In genomic region chr2:236955675-236956618, GRCh38 we compare ENCODE assay signal across 17 cellular contexts.
DNase-seq lines count a peak whose midpoint lies in the region; ATAC-seq and TF ChIP-seq lines count a peak whose summit lies in the region.
"Had no signal": no experiment of that assay in that cellular context is flagged by ENCODE, and none has a peak within 500 bp of the region (broad histone marks: within the 10 kb centered on the region; RNA-seq: fewer than 3 reads in every experiment).

No MANE protein-coding gene starts in this region.

- DNase-seq in AG10803 (ENCODE audit: low read depth) (peak; percentile 10), mesenteric fat pad (ENCODE audit: low spot score) (peak; percentile 4), medulla oblongata (ENCODE audit: extremely low spot score) (no peak), EL (no peak), iPS-NIHi11 (ENCODE audit: low spot score) (no peak)
- peak; percentile 94 for DNase-seq in Jurkat, Clone E6-1 (ENCODE audit: low read depth, low spot score)
- peak; percentile 34 for DNase-seq in activated CD4-positive, alpha-beta memory T cell treated with anti-CD3 and anti-CD28 coated beads, Interleukin-2, amount 10 ng/mL, durations not matched to agents 7 days and 5 days
- DNase-seq: activated T-cell treated with anti-CD3 and anti-CD28 coated beads for 4 hours, AML-193, DND-41, NCI-H1417 treated with DMSO at 0.1 percent for 48 hours, NCI-H774, ovary, SHP77 treated with DMSO at 0.1 percent for 48 hours had no signal

- POLR2A ChIA-PET in activated CD4-positive, alpha-beta memory T cell treated with anti-CD3 and anti-CD28 coated beads, Interleukin-2, amount 10 ng/mL, durations not matched to agents 7 days and 5 days (lab: Charles Lee), result interaction anchor here (0.8 to 1.0 kb wide), 2 partner anchors 13 to 14 kb away, joined by 3 to 4 read pairs; no protein-coding TSS in a partner anchor

- H3K4me1 Mint-ChIP-seq in activated CD4-positive, alpha-beta memory T cell treated with anti-CD3 and anti-CD28 coated beads, Interleukin-2, amount 10 ng/mL, durations not matched to agents 7 days and 5 days, result peaks cover 15% of the 10 kb centered on the region

- no peak overlapping the region for H3K4me3 ChIP-seq in AG10803 (ENCODE audit: low read length)
- H3K4me3 ChIP-seq in Jurkat, Clone E6-1 (ENCODE audit: low read length), result peak overlapping the region; percentile 3; the same call in 1 of the 2 replicates
- H3K4me3 ChIP-seq: lung, ovary had no signal

- peaks cover 6% of the 10 kb centered on the region for H3K27me3 Mint-ChIP-seq in activated CD4-positive, alpha-beta memory T cell treated with anti-CD3 and anti-CD28 coated beads, Interleukin-2, amount 10 ng/mL, durations not matched to agents 7 days and 5 days

- no peak for TF ChIP-seq CTCF in AG10803 (conservative IDR thresholded peaks at IDR 0.05; ENCODE audit: low read length)

- H3K9me3 Mint-ChIP-seq in activated CD4-positive, alpha-beta memory T cell treated with anti-CD3 and anti-CD28 coated beads, Interleukin-2, amount 10 ng/mL, durations not matched to agents 7 days and 5 days, result peaks cover 6% of the 10 kb centered on the region

- peak overlapping the region; percentile 12 for H3K27ac Mint-ChIP-seq in activated CD4-positive, alpha-beta memory T cell treated with anti-CD3 and anti-CD28 coated beads, Interleukin-2, amount 10 ng/mL, durations not matched to agents 7 days and 5 days

- H3K4me3 Mint-ChIP-seq in activated CD4-positive, alpha-beta memory T cell treated with anti-CD3 and anti-CD28 coated beads, Interleukin-2, amount 10 ng/mL, durations not matched to agents 7 days and 5 days, result no peak overlapping the region

- CTCF ChIA-PET in activated CD4-positive, alpha-beta memory T cell treated with anti-CD3 and anti-CD28 coated beads, Interleukin-2, amount 10 ng/mL, durations not matched to agents 7 days and 5 days (lab: Charles Lee), result no interaction called here

- H3K36me3 Mint-ChIP-seq in activated CD4-positive, alpha-beta memory T cell treated with anti-CD3 and anti-CD28 coated beads, Interleukin-2, amount 10 ng/mL, durations not matched to agents 7 days and 5 days (ENCODE audit: low read depth), result no peaks in the 10 kb centered on the region

- ATAC-seq in GM18873 (IDR thresholded peaks at IDR 0.05; ENCODE audit: low FRiP score, unreplicated experiment), result no peak
- ATAC-seq: HCT116 had no signal

Comparison
In these comparisons a context has a peak if more than half of its experiments do, and no peak if none do; other contexts are left out.
1. DNase-seq: peak in AG10803 (single experiment), Jurkat, Clone E6-1 (single experiment), activated CD4-positive, alpha-beta memory T cell treated with anti-CD3 and anti-CD28 coated beads, Interleukin-2, amount 10 ng/mL, durations not matched to agents 7 days and 5 days (single experiment) and mesenteric fat pad (single experiment); none in medulla oblongata (single experiment), EL (single experiment) and iPS-NIHi11 (single experiment).